ENCODE assay signal across 25 cellular contexts in genomic region chr12:117204146-117204545, GRCh38.
"Had no signal": no experiment of that assay in that cellular context is flagged by ENCODE, and none has a peak within 500 bp of the region (broad histone marks: within the 10 kb centered on the region; RNA-seq: fewer than 3 reads in every experiment).

No MANE protein-coding gene starts in this region.

- ATAC-seq: left lobe of liver; left ventricle myocardium superior; mucosa of descending colon; naive thymus-derived CD4-positive, alpha-beta T cell; pancreas; right cardiac atrium; sciatic nerve; stimulated activated naive B cell treated with anti-CD40 and anti-IgM and Interleukin-4, amounts not matched to agents 10 μg/mL and 1 μg/mL and 100 μg/mL, for 72 hours; stimulated activated naive CD8-positive, alpha-beta T cell treated with anti-CD3 and anti-CD28 coated beads, Interleukin-15, Interleukin-2, amounts not matched to agents 100 U/mL and 50 U/mL, for 24 hours had no signal

- H3K36me3 Mint-ChIP-seq: immature natural killer cell; memory B cell; naive thymus-derived CD4-positive, alpha-beta T cell; stimulated activated naive B cell treated with anti-CD40 and anti-IgM and Interleukin-4, amounts not matched to agents 10 μg/mL and 1 μg/mL and 100 μg/mL, for 72 hours had no signal

- H3K27ac Mint-ChIP-seq: immature natural killer cell; memory B cell; naive thymus-derived CD4-positive, alpha-beta T cell; nephron; stimulated activated naive B cell treated with anti-CD40 and anti-IgM and Interleukin-4, amounts not matched to agents 10 μg/mL and 1 μg/mL and 100 μg/mL, for 72 hours had no signal

- H3K9me3 Mint-ChIP-seq: immature natural killer cell; memory B cell; nephron; stimulated activated naive B cell treated with anti-CD40 and anti-IgM and Interleukin-4, amounts not matched to agents 10 μg/mL and 1 μg/mL and 100 μg/mL, for 72 hours had no signal

- H3K4me3 Mint-ChIP-seq: immature natural killer cell; memory B cell; naive thymus-derived CD4-positive, alpha-beta T cell; nephron; neural crest cell; stimulated activated naive B cell treated with anti-CD40 and anti-IgM and Interleukin-4, amounts not matched to agents 10 μg/mL and 1 μg/mL and 100 μg/mL, for 72 hours had no signal

- DNase-seq: hippocampal formation; immature natural killer cell; left ventricle myocardium superior; midbrain; mucosa of descending colon; naive thymus-derived CD4-positive, alpha-beta T cell; pancreas; retina; right cardiac atrium; stimulated activated CD4-positive, alpha-beta T cell treated with anti-CD3 and anti-CD28 coated beads, Interleukin-12 subunit alpha, Interleukin-12 subunit beta, amount 100 ng/mL, for 4 hours; stimulated activated CD4-positive, alpha-beta T cell treated with anti-CD3 and anti-CD28 coated beads, Interleukin-15, amount 100 ng/mL, for 24 hours; stimulated activated CD4-positive, alpha-beta T cell treated with anti-CD3 and anti-CD28 coated beads, Interleukin-2, amount 100 ng/mL, for 24 hours; stimulated activated CD4-positive, alpha-beta T cell treated with anti-CD3 and anti-CD28 coated beads, Interleukin-4, amount 100 ng/mL, for 1 hour; stimulated activated naive B cell treated with anti-CD40 and anti-IgM and Interleukin-4, amounts not matched to agents 10 μg/mL and 1 μg/mL and 100 μg/mL, for 72 hours; stimulated activated naive CD8-positive, alpha-beta T cell treated with anti-CD3 and anti-CD28 coated beads, Interleukin-15, Interleukin-2, amounts not matched to agents 100 U/mL and 50 U/mL, for 24 hours; stomach; testis; thyroid gland; transverse colon; upper lobe of left lung had no signal

- H3K4me1 Mint-ChIP-seq: immature natural killer cell; memory B cell; nephron; neural crest cell; stimulated activated naive B cell treated with anti-CD40 and anti-IgM and Interleukin-4, amounts not matched to agents 10 μg/mL and 1 μg/mL and 100 μg/mL, for 72 hours had no signal
